In the genomic region with DNA sequence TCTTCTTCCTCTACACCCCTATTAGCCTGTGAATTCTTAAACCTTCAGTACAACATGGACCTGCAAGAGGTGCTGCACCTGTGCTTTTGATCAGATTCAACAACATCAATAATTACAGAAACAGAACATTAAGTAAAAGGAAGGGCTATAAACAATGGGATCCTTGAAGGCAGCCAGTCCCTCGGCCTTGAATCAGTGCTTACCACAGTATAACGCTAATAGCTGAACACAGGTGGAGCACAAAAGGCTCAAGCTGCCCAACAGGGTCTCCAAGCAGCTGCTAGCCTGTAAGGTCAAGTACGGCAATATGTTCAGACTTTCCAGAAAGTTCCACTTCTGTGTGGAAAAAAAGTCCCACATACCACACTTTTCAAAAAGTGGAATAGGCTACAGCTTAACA, we compare ENCODE assay signal across 9 cellular contexts.
DNase-seq lines count a peak whose midpoint lies in the region; ATAC-seq lines count a peak whose summit lies in the region.
"Had no signal": no experiment of that assay in that cellular context is flagged by ENCODE, and none has a peak within 500 bp of the region (broad histone marks: within the 10 kb centered on the region; RNA-seq: fewer than 3 reads in every experiment).

No MANE protein-coding gene starts in this region.

- peak overlapping the region; percentile 56 for H3K4me3 Mint-ChIP-seq in activated CD4-positive, alpha-beta T cell treated with anti-CD3 and anti-CD28 coated beads, Interleukin-2, amount 10 ng/mL, durations not matched to agents 7 days and 5 days
- H3K4me3 Mint-ChIP-seq in central memory CD8-positive, alpha-beta T cell = peak overlapping the region; percentile 31
- H3K4me3 Mint-ChIP-seq: natural killer cell had no signal

- ATAC-seq in HG03520 (IDR thresholded peaks at IDR 0.05; ENCODE audit: unreplicated experiment) = peak; percentile 20
- no peak for ATAC-seq in central memory CD8-positive, alpha-beta T cell (replicated peaks; ENCODE audit: extremely low read depth, poor library complexity, severe bottlenecking)
- no peak for ATAC-seq in activated CD4-positive, CD25-positive, alpha-beta regulatory T cell treated with anti-CD3 and anti-CD28 coated beads, Interleukin-2, amount 50 U/mL, for 24 hours

- DNase-seq in activated CD4-positive, alpha-beta T cell treated with anti-CD3 and anti-CD28 coated beads, Interleukin-2, amount 10 ng/mL, durations not matched to agents 7 days and 5 days = no peak
- DNase-seq in activated CD4-positive, alpha-beta T cell treated with anti-CD3 and anti-CD28 coated beads, Interleukin-2, amount 50 U/mL, for 4 hours = no peak
- no peak for DNase-seq in central memory CD8-positive, alpha-beta T cell (ENCODE audit: low spot score in 2 of 2)
- peak; percentile 16 for DNase-seq in renal cortical epithelial cell (ENCODE audit: low read depth)
- DNase-seq in DMS53 (lab: John Stamatoyannopoulos, UW) = no peak
- no peak for DNase-seq in stimulated activated CD4-positive, alpha-beta T cell treated with anti-CD3 and anti-CD28 coated beads, Interleukin-4, amount 100 ng/mL, for 4 hours
- DNase-seq: natural killer cell had no signal

- peaks cover 30% of the 10 kb centered on the region for H3K36me3 Mint-ChIP-seq in activated CD4-positive, alpha-beta T cell treated with anti-CD3 and anti-CD28 coated beads, Interleukin-2, amount 10 ng/mL, durations not matched to agents 7 days and 5 days (ENCODE audit: low read depth)
- H3K36me3 Mint-ChIP-seq in central memory CD8-positive, alpha-beta T cell (ENCODE audit: insufficient read depth) = peaks cover 7% of the 10 kb centered on the region
- H3K36me3 Mint-ChIP-seq: natural killer cell had no signal

- no peaks in the 10 kb centered on the region for H3K27me3 Mint-ChIP-seq in activated CD4-positive, alpha-beta T cell treated with anti-CD3 and anti-CD28 coated beads, Interleukin-2, amount 10 ng/mL, durations not matched to agents 7 days and 5 days
- H3K27me3 Mint-ChIP-seq in central memory CD8-positive, alpha-beta T cell = no peaks in the 10 kb centered on the region

- H3K27ac Mint-ChIP-seq in activated CD4-positive, alpha-beta T cell treated with anti-CD3 and anti-CD28 coated beads, Interleukin-2, amount 10 ng/mL, durations not matched to agents 7 days and 5 days = peak overlapping the region; percentile 97
- peak overlapping the region; percentile 72 for H3K27ac Mint-ChIP-seq in central memory CD8-positive, alpha-beta T cell (ENCODE audit: low read depth)

- POLR2A ChIA-PET in activated CD4-positive, alpha-beta T cell treated with anti-CD3 and anti-CD28 coated beads, Interleukin-2, amount 10 ng/mL, durations not matched to agents 7 days and 5 days (lab: Charles Lee) = no interaction called here

- CTCF ChIA-PET in activated CD4-positive, alpha-beta T cell treated with anti-CD3 and anti-CD28 coated beads, Interleukin-2, amount 10 ng/mL, durations not matched to agents 7 days and 5 days (lab: Charles Lee) = interaction anchor here (0.6 to 2.4 kb wide), 7 partner anchors 14 to 42 kb away, joined by 3 to 9 read pairs (median 5); no protein-coding TSS in a partner anchor

- peaks cover 25% of the 10 kb centered on the region for H3K9me3 Mint-ChIP-seq in activated CD4-positive, alpha-beta T cell treated with anti-CD3 and anti-CD28 coated beads, Interleukin-2, amount 10 ng/mL, durations not matched to agents 7 days and 5 days
- peaks cover 7% of the 10 kb centered on the region for H3K9me3 Mint-ChIP-seq in central memory CD8-positive, alpha-beta T cell
- H3K9me3 Mint-ChIP-seq: natural killer cell had no signal

- peaks cover 54% of the 10 kb centered on the region for H3K4me1 Mint-ChIP-seq in activated CD4-positive, alpha-beta T cell treated with anti-CD3 and anti-CD28 coated beads, Interleukin-2, amount 10 ng/mL, durations not matched to agents 7 days and 5 days
- peaks cover 50% of the 10 kb centered on the region for H3K4me1 Mint-ChIP-seq in central memory CD8-positive, alpha-beta T cell
